Comparison of ENCODE assay signal across 8 cellular contexts in the genomic region with DNA sequence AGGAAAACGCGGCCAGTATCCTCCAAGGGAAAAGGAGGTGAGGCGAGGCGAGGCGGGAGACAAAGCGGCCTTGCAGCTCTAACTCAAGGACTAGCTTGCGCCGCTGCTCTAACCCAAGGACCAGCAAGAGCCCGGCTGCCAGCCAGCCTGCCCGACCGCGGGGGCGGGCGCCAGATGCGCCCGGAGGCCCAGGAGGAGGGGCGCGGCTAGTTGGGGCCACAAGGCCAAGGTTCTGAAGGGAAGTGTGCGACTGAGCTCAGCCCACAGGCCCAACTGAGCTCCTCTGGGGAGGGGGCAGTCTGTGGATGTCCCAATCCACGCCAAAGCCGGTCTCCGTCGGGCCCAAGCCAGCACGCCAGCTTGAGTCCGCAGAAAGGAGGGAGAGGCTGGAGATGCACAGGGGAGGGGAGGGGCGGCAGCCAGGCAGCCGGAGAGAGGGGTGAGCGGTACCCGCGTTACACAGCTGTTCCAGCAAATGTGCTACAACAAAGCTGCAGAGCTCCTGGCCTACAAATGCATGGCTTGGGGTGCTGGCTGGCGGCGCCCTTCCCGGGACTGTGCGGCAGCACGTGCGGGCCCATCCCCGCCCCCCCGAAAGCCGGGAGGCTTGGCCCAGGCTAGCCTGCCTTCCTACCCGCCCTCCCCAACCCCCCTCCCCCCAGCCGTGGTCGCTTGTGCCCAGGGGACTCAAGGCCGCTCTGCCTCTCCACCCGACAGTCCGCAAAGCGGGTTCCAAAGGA. TPM values are rescaled to one million over a fixed set of nuclear protein-coding genes. Genes with fewer than 3 reads are reported as not detected.
DNase-seq lines count a peak whose midpoint lies in the region; ATAC-seq and TF ChIP-seq lines count a peak whose summit lies in the region.

No MANE protein-coding gene starts in this region.

- no peaks in the 10 kb centered on the region for H3K9me3 Mint-ChIP-seq in nephron

- peak overlapping the region; percentile 80 to 95 (median 87) for H3K27ac Mint-ChIP-seq in nephron

- no peaks in the 10 kb centered on the region for H4K20me1 ChIP-seq in MM.1S (ENCODE audit: insufficient read depth, low read length)

- WGBS in urinary bladder: 1% methylated on average over 44 of the region's 46 CpGs

- H3K4me1 ChIP-seq in ES-I3 (ENCODE audit: insufficient read depth, low read length) (no peaks in the 10 kb centered on the region), MM.1S (ENCODE audit: low read length) (0 out of 2 replicates have a peak, but pooled peaks cover 8% of the 10 kb centered on the region), urinary bladder (ENCODE audit: insufficient read depth) (peaks cover 3% of the 10 kb centered on the region)

- H3K36me3 ChIP-seq in ES-I3 (ENCODE audit: insufficient read depth, low read length): no peaks in the 10 kb centered on the region
- H3K36me3 ChIP-seq in MM.1S (replicated peaks; ENCODE audit: insufficient read depth, low read length): no peaks in the 10 kb centered on the region
- no peaks in the 10 kb centered on the region for H3K36me3 ChIP-seq in urinary bladder (ENCODE audit: insufficient read depth)

- no peak for TF ChIP-seq CTCF in MM.1S (IDR thresholded peaks at IDR 0.05; ENCODE audit: low read length)
- TF ChIP-seq CTCF in fibroblast of the aortic adventitia (IDR thresholded peaks at IDR 0.05; ENCODE audit: insufficient read depth, low read length): no peak
- no peak for TF ChIP-seq CTCF in nephron (IDR thresholded peaks at IDR 0.05; ENCODE audit: unreplicated experiment in 3 of 3)

- peak overlapping the region; percentile 61 for H2AFZ ChIP-seq in MM.1S (ENCODE audit: low read length)

- H3K9me3 ChIP-seq in ES-I3 (ENCODE audit: control insufficient read depth, insufficient read depth, low read length) (no peaks in the 10 kb centered on the region), MM.1S (replicated peaks; ENCODE audit: insufficient read depth, low read length) (no peaks in the 10 kb centered on the region)

- peak overlapping the region; percentile 79 for H3K4me3 ChIP-seq in MM.1S (ENCODE audit: low read length)
- H3K4me3 ChIP-seq in fibroblast of the aortic adventitia (ENCODE audit: low read depth, low read length): peak overlapping the region; percentile 74
- peak overlapping the region; percentile 76 for H3K4me3 ChIP-seq in urinary bladder (ENCODE audit: low read depth, low read length)

- peaks cover under 1% of the 10 kb centered on the region for H3K36me3 Mint-ChIP-seq in nephron (ENCODE audit: low read depth)

- no peaks in the 10 kb centered on the region for H3K27me3 Mint-ChIP-seq in nephron (ENCODE audit: low read depth)

- ATAC-seq in GM21737 (IDR thresholded peaks at IDR 0.05; ENCODE audit: unreplicated experiment) (peak; percentile 10), GM18861 (IDR thresholded peaks at IDR 0.05; ENCODE audit: unreplicated experiment) (no peak)

- no peaks in the 10 kb centered on the region for H3K9me2 ChIP-seq in MM.1S (replicated peaks; ENCODE audit: insufficient read depth, low read length)

- DNase-seq in MM.1S: peak; percentile 10
- peak; percentile 6 for DNase-seq in activated T-cell treated with anti-CD3 and anti-CD28 coated beads for 48 hours (ENCODE audit: low read depth)
- peak; percentile 24 for DNase-seq in fibroblast of the aortic adventitia (ENCODE audit: low read depth)

- H3K27ac ChIP-seq in MM.1S (ENCODE audit: low read length) (peak overlapping the region; percentile 63; the same call in 1 of the 2 replicates), urinary bladder (ENCODE audit: low read depth) (peak overlapping the region; percentile 82)

- peak overlapping the region; percentile 62 for H3K4me2 ChIP-seq in MM.1S (ENCODE audit: low read depth, low read length)

- H3K4me1 Mint-ChIP-seq in nephron: peaks cover 32% of the 10 kb centered on the region

- H3K79me2 ChIP-seq in MM.1S (ENCODE audit: low read length): peaks cover 20% of the 10 kb centered on the region

- peaks cover 10% of the 10 kb centered on the region for H3F3A ChIP-seq in MM.1S (ENCODE audit: insufficient read depth, low read length)

- H3K9ac ChIP-seq in ES-I3 (ENCODE audit: low read depth, low read length): peak overlapping the region; percentile 66; the same call in 1 of the 2 replicates
- H3K9ac ChIP-seq in MM.1S (ENCODE audit: low read length): peak overlapping the region; percentile 75

- H3K27me3 ChIP-seq in MM.1S (replicated peaks; ENCODE audit: insufficient read depth, low read length): no peaks in the 10 kb centered on the region

- peak overlapping the region; percentile 91 to 98 (median 96) for H3K4me3 Mint-ChIP-seq in nephron

RNA-seq across cellular contexts. Expression of gene AMER1, which starts 0.6 kb away (rescaled TPM):
- total RNA-seq in fibroblast of the aortic adventitia (ENCODE audit: low replicate concordance) (2.0 and 3.6 TPM in 2 replicates), urinary bladder (5.0 TPM)
- 3.6 TPM for polyA plus RNA-seq in urinary bladder

RNA-seq across cellular contexts. Expression of gene ASB12, which starts 25.5 kb away (rescaled TPM):
- total RNA-seq in fibroblast of the aortic adventitia (ENCODE audit: low replicate concordance) (not detected in 2 replicates), urinary bladder (0.21 TPM)
- 0.39 TPM for polyA plus RNA-seq in urinary bladder
